In genomic region chr2:86622878-86623548, GRCh38 we compare ENCODE assay signal across 8 cellular contexts. TPM values are rescaled to one million over a fixed set of nuclear protein-coding genes. Genes with fewer than 3 reads are reported as not detected.
DNase-seq lines count a peak whose midpoint lies in the region; ATAC-seq and TF ChIP-seq lines count a peak whose summit lies in the region.

No MANE protein-coding gene starts in this region.

- H3K27ac Mint-ChIP-seq in activated naive CD4-positive, alpha-beta T cell treated with anti-CD3 and anti-CD28 coated beads, Interleukin-2, amount 50 U/mL, for 24 hours = peak overlapping the region; percentile 96

- TF ChIP-seq POLR2A in Raji (IDR thresholded peaks at IDR 0.05; ENCODE audit: insufficient read depth, low read depth, low read length) = peak; percentile 15; the same call in 1 of the 2 replicates
- no peak for TF ChIP-seq POLR2A in heart left ventricle (IDR thresholded peaks at IDR 0.05)

- peaks cover 0 to 25% (median 21%) of the 10 kb centered on the region in 9 donors for H3K36me3 ChIP-seq in heart left ventricle
- no peaks in the 10 kb centered on the region for H3K36me3 ChIP-seq in aorta (ENCODE audit: control insufficient read depth in 1 of 2, insufficient read depth in 2 of 2, low read length in 1 of 2)

- H3K27me3 Mint-ChIP-seq in activated naive CD4-positive, alpha-beta T cell treated with anti-CD3 and anti-CD28 coated beads, Interleukin-2, amount 50 U/mL, for 24 hours = no peaks in the 10 kb centered on the region

- peaks cover 49% of the 10 kb centered on the region for H3K4me1 Mint-ChIP-seq in activated naive CD4-positive, alpha-beta T cell treated with anti-CD3 and anti-CD28 coated beads, Interleukin-2, amount 50 U/mL, for 24 hours

- DNase-seq in AG20443 (ENCODE audit: low spot score) (peak; percentile 85), heart left ventricle (peak; percentile 66 to 85 (median 74)), posterior vena cava (ENCODE audit: low spot score) (peak; percentile 88), aorta (peak; percentile 77 to 88)

- H3K9me3 ChIP-seq in heart left ventricle (no peaks in the 10 kb centered on the region), aorta (ENCODE audit: control insufficient read depth, low read length) (no peaks in the 10 kb centered on the region)

- WGBS in heart left ventricle, 4 donors = 0 to 1% (median 0%) methylated on average over 48 to 83 of the region's 83 CpGs
- WGBS in aorta, 2 donors = 0% methylated on average over 56 to 83 of the region's 83 CpGs

- peaks cover 0 to 41% (median 28%) of the 10 kb centered on the region in 12 donors for H3K4me1 ChIP-seq in heart left ventricle
- peaks cover 0 to 2% of the 10 kb centered on the region in 2 donors for H3K4me1 ChIP-seq in aorta (ENCODE audit: control insufficient read depth in 1 of 2, insufficient read depth in 2 of 2, low read length in 2 of 2)

- ATAC-seq in GM19023 (IDR thresholded peaks at IDR 0.05; ENCODE audit: unreplicated experiment) (peak; percentile 51), HG03135 (IDR thresholded peaks at IDR 0.05; ENCODE audit: unreplicated experiment) (peak; percentile 45), heart left ventricle (peak; percentile 22 to 74 (median 60)), aorta (ENCODE audit: low FRiP score) (peak; percentile 83)

- H3K4me3 Mint-ChIP-seq in activated naive CD4-positive, alpha-beta T cell treated with anti-CD3 and anti-CD28 coated beads, Interleukin-2, amount 50 U/mL, for 24 hours = peak overlapping the region; percentile 82

- peaks cover 6% of the 10 kb centered on the region for H3K36me3 Mint-ChIP-seq in activated naive CD4-positive, alpha-beta T cell treated with anti-CD3 and anti-CD28 coated beads, Interleukin-2, amount 50 U/mL, for 24 hours

- H3K27ac ChIP-seq in heart left ventricle (peak overlapping the region; percentile 96 to 100 (median 98)), aorta (ENCODE audit: low read depth in 1 of 2, low read length in 2 of 2) (peak overlapping the region; percentile 85 to 88)

- H3K9me3 Mint-ChIP-seq in activated naive CD4-positive, alpha-beta T cell treated with anti-CD3 and anti-CD28 coated beads, Interleukin-2, amount 50 U/mL, for 24 hours = no peaks in the 10 kb centered on the region

- H3K27me3 ChIP-seq in heart left ventricle (no peaks in the 10 kb centered on the region), aorta (ENCODE audit: control insufficient read depth in 1 of 2, insufficient read depth in 2 of 2, low read length in 1 of 2) (no peaks in the 10 kb centered on the region)

- H3K4me3 ChIP-seq in heart left ventricle (peak overlapping the region; percentile 50 to 93 (median 86)), aorta (ENCODE audit: low read length in 2 of 2) (peak overlapping the region; percentile 79 to 84)

- TF ChIP-seq CTCF in heart left ventricle (IDR thresholded peaks at IDR 0.05) = no peak

- intact Hi-C loops in heart left ventricle (cut with DNase I) = loop anchor here in 8 of 10 donors (1.0 to 10.0 kb wide), 14 partner anchors 52 to 428 kb away; partner anchors contain the start of genes CHMP3 (in 5 of the 8), KDM3A (in 2 of the 8), IMMT (in 1 of the 8) and MRPL35 (in 1 of the 8)
- intact Hi-C loops in posterior vena cava (cut with DNase I) = loop anchor here in 1 of 2 donors (5.0 to 10.0 kb wide), 2 partner anchors 58 to 79 kb away; partner anchors contain the start of gene CHMP3
- intact Hi-C loops in aorta (cut with DNase I) = loop anchor here (1.0 to 5.0 kb wide), 4 partner anchors 60 to 226 kb away; partner anchors contain the start of genes KDM3A (in 2 of the 2) and CHMP3 (in 1 of the 2)

RNA-seq across cellular contexts. Expression of gene RNF103, which starts 0.7 kb away (rescaled TPM):
- total RNA-seq in heart left ventricle (10 to 100 TPM; 37.9 to 75.4 (median 55.3) TPM), posterior vena cava (10 to 100 TPM; 29.0 to 37.0 TPM), aorta (10 to 100 TPM; 30.5 to 31.0 TPM)
- polyA plus RNA-seq in heart left ventricle (10 to 100 TPM; 28.8 to 50.2 TPM), aorta (10 to 100 TPM; 11.4 to 26.1 TPM)

RNA-seq across cellular contexts. Expression of gene CHMP3, which starts 59.8 kb away (rescaled TPM):
- total RNA-seq in heart left ventricle (100 to 1,000 TPM in 7 of 9 donors, 10 to 100 TPM in 2; 75.4 to 178 (median 145) TPM), posterior vena cava (100 to 1,000 TPM; 166 to 167 TPM), aorta (100 to 1,000 TPM; 137 to 154 TPM)
- polyA plus RNA-seq in heart left ventricle (100 to 1,000 TPM in 1 of 2 donors, 10 to 100 TPM in 1; 50.0 to 120 TPM), aorta (100 to 1,000 TPM in 1 of 2 donors, 10 to 100 TPM in 1; 92.7 to 202 TPM)

Comparison
In these comparisons a context has a peak if more than half of its experiments do, and no peak if none do; other contexts are left out.
1. Peak in every context shown above with its lines: DNase-seq, ATAC-seq, H3K4me3 ChIP-seq and H3K27ac ChIP-seq.